In genomic region chr19:45729774-45730388, GRCh38 we compare ENCODE assay signal across 5 cellular contexts. TPM values are rescaled to one million over a fixed set of nuclear protein-coding genes. Genes with fewer than 3 reads are reported as not detected.
DNase-seq lines count a peak whose midpoint lies in the region; TF ChIP-seq lines count a peak whose summit lies in the region.

No MANE protein-coding gene starts in this region.

- H2AFZ ChIP-seq in Karpas-422 (ENCODE audit: low read length) = no peak overlapping the region
- peak overlapping the region; percentile 85 for H2AFZ ChIP-seq in neuronal stem cell (ENCODE audit: low read length)

- H3K9me2 ChIP-seq in Karpas-422 (replicated peaks; ENCODE audit: insufficient read depth, low read length) = no peaks in the 10 kb centered on the region

- H3K9me3 ChIP-seq in Karpas-422 (ENCODE audit: low read length) (no peaks in the 10 kb centered on the region), neuronal stem cell (replicated peaks in 1 of 2; ENCODE audit: control insufficient read depth in 2 of 2, insufficient read depth in 1 of 2, low read depth in 1 of 2, low read length in 2 of 2) (no peaks in the 10 kb centered on the region)

- peaks cover 58% of the 10 kb centered on the region for H3K79me2 ChIP-seq in Karpas-422 (ENCODE audit: low read length)

- no peak overlapping the region for H2BK12ac ChIP-seq in neuronal stem cell (ENCODE audit: low read length)

- no CpG with 5 or more reads among the region's 12 CpGs for WGBS in neuronal stem cell (ENCODE audit: extremely low coverage in 2 of 2, insufficient read length in 2 of 2, insufficient replicate concordance in 1 of 2), 2 donors

- H2BK15ac ChIP-seq in neuronal stem cell (ENCODE audit: low read length) = no peak overlapping the region

- no peak overlapping the region for H3K4ac ChIP-seq in neuronal stem cell (ENCODE audit: low read length)

- H3K9ac ChIP-seq in Karpas-422 (ENCODE audit: low read length) (peak overlapping the region; percentile 90), neuronal stem cell (ENCODE audit: low read depth, low read length, poor library complexity) (peak overlapping the region; percentile 89)

- H3K27me3 ChIP-seq in Karpas-422 (ENCODE audit: low read length) (no peaks in the 10 kb centered on the region), neuronal stem cell (ENCODE audit: control insufficient read depth in 3 of 3, insufficient read depth in 3 of 3, low read depth in 1 of 3, low read length in 3 of 3) (no peaks in the 10 kb centered on the region)

- H3K27ac ChIP-seq in Karpas-422 (ENCODE audit: low read length) (peak overlapping the region; percentile 55), neuronal stem cell (replicated peaks; ENCODE audit: low read length) (peak overlapping the region; percentile 9)

- peak overlapping the region; percentile 98 for H2AK5ac ChIP-seq in neuronal stem cell (ENCODE audit: low read depth, low read length)

- peaks cover 3% of the 10 kb centered on the region; the same call in 1 of the 2 replicates for H4K20me1 ChIP-seq in Karpas-422 (ENCODE audit: insufficient read depth, low read depth, low read length)

- peak overlapping the region; percentile 86 for H3K4me3 ChIP-seq in Karpas-422 (ENCODE audit: low read length)
- peak overlapping the region; percentile 92 to 94 for H3K4me3 ChIP-seq in cardiac fibroblast (replicated peaks in 1 of 2; ENCODE audit: low read depth in 2 of 2, low read length in 2 of 2)
- peak overlapping the region; percentile 74 to 93 for H3K4me3 ChIP-seq in neuronal stem cell (ENCODE audit: low read length in 2 of 2)

- peak overlapping the region; percentile 71 for H2BK5ac ChIP-seq in neuronal stem cell (ENCODE audit: low read length)

- H3K36me3 ChIP-seq in Karpas-422 (ENCODE audit: insufficient read depth, low read length) = no peaks in the 10 kb centered on the region
- H3K36me3 ChIP-seq in neuronal stem cell (replicated peaks in 1 of 2; ENCODE audit: control insufficient read depth in 2 of 2, insufficient read depth in 2 of 2, low read length in 2 of 2) = peaks cover 0 to 11% of the 10 kb centered on the region in 2 donors

- no peak overlapping the region for H3K23ac ChIP-seq in neuronal stem cell (ENCODE audit: low read depth, low read length, poor library complexity)

- TF ChIP-seq CTCF in cardiac fibroblast (IDR thresholded peaks at IDR 0.05; ENCODE audit: low read depth, low read length) = no peak

- H2BK120ac ChIP-seq in neuronal stem cell (ENCODE audit: low read depth, low read length) = peak overlapping the region; percentile 83

- no peak overlapping the region for H4K8ac ChIP-seq in neuronal stem cell (ENCODE audit: low read depth, low read length)

- H3K4me1 ChIP-seq in Karpas-422 (ENCODE audit: low read length) (peaks cover 14% of the 10 kb centered on the region), neuronal stem cell (ENCODE audit: control insufficient read depth in 2 of 2, insufficient read depth in 1 of 2, low read depth in 1 of 2, low read length in 2 of 2) (peaks cover 0 to 7% of the 10 kb centered on the region in 2 donors)

- H3K14ac ChIP-seq in neuronal stem cell (ENCODE audit: low read length) = peak overlapping the region; percentile 75

- peaks cover 2% of the 10 kb centered on the region for H3K79me1 ChIP-seq in neuronal stem cell (ENCODE audit: low read depth, low read length)

- peak overlapping the region; percentile 50 for H3K18ac ChIP-seq in neuronal stem cell (ENCODE audit: low read length)

- peak overlapping the region; percentile 80 for H3K4me2 ChIP-seq in Karpas-422 (ENCODE audit: low read depth, low read length, poor library complexity, severe bottlenecking)
- H3K4me2 ChIP-seq in neuronal stem cell (ENCODE audit: insufficient read depth, low read length, poor library complexity, severe bottlenecking) = peak overlapping the region; percentile 74

- peak; percentile 51 for DNase-seq in Karpas-422
- peak in 1 of 2 donors; percentile 15 for DNase-seq in cardiac fibroblast (ENCODE audit: low read depth in 2 of 2)
- DNase-seq in neuronal stem cell (ENCODE audit: low spot score) = no peak
- DNase-seq in GOT3 (lab: John Stamatoyannopoulos, UW) = no peak
- DNase-seq in DMS153 treated with DMSO at 0.1 percent for 48 hours (lab: John Stamatoyannopoulos, UW; ENCODE audit: unreplicated experiment) = no peak

- no peak overlapping the region for H4K91ac ChIP-seq in neuronal stem cell (ENCODE audit: low read depth, low read length, poor library complexity)

RNA-seq across cellular contexts. Expression of gene FBXO46, which starts 0.8 kb away (rescaled TPM):
- 16.8 and 25.6 TPM in 2 replicates for total RNA-seq in Karpas-422 (2014; rRNA removed; shearing (Covaris generic); ENCODE audit: low replicate concordance)
- polyA plus RNA-seq in neuronal stem cell (2013, experiment 1 of 2) = 16.9 TPM
- polyA plus RNA-seq in neuronal stem cell (2013, experiment 2 of 2) = 17.4 TPM

RNA-seq across cellular contexts. Expression of gene MEIOSIN, which starts 3.4 kb away (rescaled TPM):
- total RNA-seq in Karpas-422 (2014; rRNA removed; shearing (Covaris generic); ENCODE audit: low replicate concordance) = not detected in 2 replicates
- 0.01 TPM for polyA plus RNA-seq in neuronal stem cell (2013, experiment 1 of 2)
- polyA plus RNA-seq in neuronal stem cell (2013, experiment 2 of 2) = 0.03 TPM

RNA-seq across cellular contexts. Expression of gene QPCTL, which starts 37.4 kb away (rescaled TPM):
- total RNA-seq in Karpas-422 (2014; rRNA removed; shearing (Covaris generic); ENCODE audit: low replicate concordance) = 21.4 and 30.3 TPM in 2 replicates
- 9.8 TPM for polyA plus RNA-seq in neuronal stem cell (2013, experiment 1 of 2)
- 10.3 TPM for polyA plus RNA-seq in neuronal stem cell (2013, experiment 2 of 2)

RNA-seq across cellular contexts. Expression of gene SNRPD2, which starts 38.1 kb away (rescaled TPM):
- total RNA-seq in Karpas-422 (2014; rRNA removed; shearing (Covaris generic); ENCODE audit: low replicate concordance) = 540 and 645 TPM in 2 replicates
- polyA plus RNA-seq in neuronal stem cell (2013, experiment 1 of 2) = 2,162 TPM
- 2,125 TPM for polyA plus RNA-seq in neuronal stem cell (2013, experiment 2 of 2)

RNA-seq across cellular contexts. Expression of gene SIX5, which starts 39.2 kb away (rescaled TPM):
- total RNA-seq in Karpas-422 (2014; rRNA removed; shearing (Covaris generic); ENCODE audit: low replicate concordance) = 2.6 and 4.0 TPM in 2 replicates
- 34.8 TPM for polyA plus RNA-seq in neuronal stem cell (2013, experiment 1 of 2)
- polyA plus RNA-seq in neuronal stem cell (2013, experiment 2 of 2) = 34.5 TPM
